Comparison of ENCODE assay signal across 15 cellular contexts in genomic region chr2:159119652-159120257, GRCh38.
DNase-seq lines count a peak whose midpoint lies in the region; ATAC-seq and TF ChIP-seq lines count a peak whose summit lies in the region.
"Had no signal": no experiment of that assay in that cellular context is flagged by ENCODE, and none has a peak within 500 bp of the region (broad histone marks: within the 10 kb centered on the region; RNA-seq: fewer than 3 reads in every experiment).

No MANE protein-coding gene starts in this region.

- DNase-seq in chondrocyte (ENCODE audit: low spot score) (no peak), islet precursor cell (peak; percentile 85), germinal center (ENCODE audit: low spot score) (no peak), COLO668 (lab: John Stamatoyannopoulos, UW; ENCODE audit: unreplicated experiment) (no peak), NCI-H2081 (lab: John Stamatoyannopoulos, UW) (no peak), mucosa of descending colon (no peak)
- DNase-seq: activated naive CD4-positive, alpha-beta T cell treated with anti-CD3 and anti-CD28 coated beads, Interleukin-2, amount 10 ng/mL, durations not matched to agents 7 days and 5 days; DMS79; Kasumi-1; NCI-H446 treated with DMSO at 0.1 percent for 48 hours had no signal

- H3K27ac Mint-ChIP-seq in chondrocyte (ENCODE audit: unreplicated experiment) = peak overlapping the region; percentile 49
- H3K27ac Mint-ChIP-seq: activated naive CD4-positive, alpha-beta T cell treated with anti-CD3 and anti-CD28 coated beads, Interleukin-2, amount 10 ng/mL, durations not matched to agents 7 days and 5 days; B cell had no signal

- H3K4me3 ChIP-seq in stomach smooth muscle (ENCODE audit: low read length in 2 of 2) (no peak overlapping the region), mucosa of descending colon (no peak overlapping the region)
- H3K4me3 ChIP-seq: smooth muscle cell had no signal

- H3K27me3 Mint-ChIP-seq in chondrocyte (ENCODE audit: low read depth) = no peaks in the 10 kb centered on the region
- H3K27me3 Mint-ChIP-seq: activated naive CD4-positive, alpha-beta T cell treated with anti-CD3 and anti-CD28 coated beads, Interleukin-2, amount 10 ng/mL, durations not matched to agents 7 days and 5 days had no signal

- H3K4me1 ChIP-seq in stomach smooth muscle (ENCODE audit: control insufficient read depth, insufficient read depth, low read length) (peaks cover 31% of the 10 kb centered on the region), mucosa of descending colon (ENCODE audit: low read depth) (peaks cover 18% of the 10 kb centered on the region)

- H3K9me3 Mint-ChIP-seq in chondrocyte (ENCODE audit: low read depth) = no peaks in the 10 kb centered on the region
- H3K9me3 Mint-ChIP-seq: activated naive CD4-positive, alpha-beta T cell treated with anti-CD3 and anti-CD28 coated beads, Interleukin-2, amount 10 ng/mL, durations not matched to agents 7 days and 5 days had no signal

- no peak overlapping the region for H3K9ac ChIP-seq in stomach smooth muscle (ENCODE audit: low read length in 2 of 2)

- peaks cover 33% of the 10 kb centered on the region for H3K4me1 Mint-ChIP-seq in chondrocyte (ENCODE audit: low read depth)

- TF ChIP-seq EP300 in Ishikawa (IDR thresholded peaks at IDR 0.05; ENCODE audit: borderline replicate concordance) = no peak

- H3K27me3 ChIP-seq in stomach smooth muscle (ENCODE audit: control insufficient read depth in 1 of 2, insufficient read depth in 2 of 2, low read length in 2 of 2) = no peaks in the 10 kb centered on the region

- H3K36me3 ChIP-seq in stomach smooth muscle (ENCODE audit: control insufficient read depth in 2 of 2, insufficient read depth in 2 of 2, low read length in 2 of 2) (no peaks in the 10 kb centered on the region), mucosa of descending colon (ENCODE audit: low read depth) (no peaks in the 10 kb centered on the region)

- H3K27ac ChIP-seq in stomach smooth muscle (ENCODE audit: low read length) = peak overlapping the region; percentile 31

- no peak overlapping the region for H3K4me3 Mint-ChIP-seq in chondrocyte (ENCODE audit: unreplicated experiment)
- H3K4me3 Mint-ChIP-seq: activated naive CD4-positive, alpha-beta T cell treated with anti-CD3 and anti-CD28 coated beads, Interleukin-2, amount 10 ng/mL, durations not matched to agents 7 days and 5 days; B cell had no signal

- TF ChIP-seq CTCF in chondrocyte (IDR thresholded peaks at IDR 0.05) = no peak
- no peak for TF ChIP-seq CTCF in mucosa of descending colon (IDR thresholded peaks at IDR 0.05)

- H3K9me3 ChIP-seq in stomach smooth muscle (ENCODE audit: control insufficient read depth in 2 of 2, low read length in 2 of 2) (no peaks in the 10 kb centered on the region), mucosa of descending colon (no peaks in the 10 kb centered on the region)

- ATAC-seq in mucosa of descending colon = no peak
- ATAC-seq: HCT116 had no signal

- no peaks in the 10 kb centered on the region for H3K36me3 Mint-ChIP-seq in chondrocyte (ENCODE audit: low read depth)
- H3K36me3 Mint-ChIP-seq: activated naive CD4-positive, alpha-beta T cell treated with anti-CD3 and anti-CD28 coated beads, Interleukin-2, amount 10 ng/mL, durations not matched to agents 7 days and 5 days had no signal

- intact Hi-C loops in mucosa of descending colon (cut with DNase I, micrococcal nuclease) = loop anchor here (5.0 kb wide), 2 partner anchors 82 to 217 kb away; no protein-coding TSS in a partner anchor

- TF ChIP-seq RAD21 in Ishikawa (IDR thresholded peaks at IDR 0.05; ENCODE audit: low read depth) = no peak

TF ChIP-seq in Ishikawa, 13 proteins besides CTCF, POLR2A, EP300 and RAD21:
- TF ChIP-seq MAX (IDR thresholded peaks at IDR 0.05) (peak; percentile 54), ZBTB7A (IDR thresholded peaks at IDR 0.05; ENCODE audit: low read depth) (no peak)
